1 cellular context compared by ENCODE assay signal in genomic region chr17:36482611-36483504, GRCh38.
TF ChIP-seq lines count a peak whose summit lies in the region.

No MANE protein-coding gene starts in this region.

TF ChIP-seq in HEK293, 187 proteins besides CTCF, POLR2A, EP300 and RAD21 (continued from another document):
- TF ChIP-seq ZNF341 (tag by site-specific recombination; IDR thresholded peaks at IDR 0.05; ENCODE audit: low read depth): peak; percentile 72; the same call in 1 of the 2 replicates
- 0 out of 2 replicates have a peak, but pooled peaks have one; percentile 47 for TF ChIP-seq ZSCAN16 (tag by site-specific recombination; IDR thresholded peaks at IDR 0.05)
- TF ChIP-seq ZNF132 (tag by site-specific recombination; IDR thresholded peaks at IDR 0.05; ENCODE audit: borderline replicate concordance): no peak
- TF ChIP-seq ZBTB17 (tag by site-specific recombination; IDR thresholded peaks at IDR 0.05): peak; percentile 25; the same call in 1 of the 2 replicates
- TF ChIP-seq ZNF202 (tag by site-specific recombination; IDR thresholded peaks at IDR 0.05; ENCODE audit: borderline replicate concordance): no peak
- no peak for TF ChIP-seq ZNF555 (tag by site-specific recombination; conservative IDR thresholded peaks at IDR 0.05)
- no peak for TF ChIP-seq ZNF16 (tag by site-specific recombination; IDR thresholded peaks at IDR 0.05; ENCODE audit: low read depth)
- TF ChIP-seq KLF17 (tag by site-specific recombination; IDR thresholded peaks at IDR 0.05): no peak
- TF ChIP-seq ZNF426 (tag by site-specific recombination; IDR thresholded peaks at IDR 0.05): no peak
- no peak for TF ChIP-seq ZSCAN5A (tag by site-specific recombination; IDR thresholded peaks at IDR 0.05)
- TF ChIP-seq ZSCAN18 (tag by site-specific recombination; IDR thresholded peaks at IDR 0.05): no peak
- TF ChIP-seq ZNF660 (tag by site-specific recombination; IDR thresholded peaks at IDR 0.05): peak; percentile 51; the same call in 1 of the 2 replicates
- no peak for TF ChIP-seq ZNF585B (tag by site-specific recombination; IDR thresholded peaks at IDR 0.05)
- 0 out of 2 replicates have a peak, but pooled peaks have one; percentile 37 for TF ChIP-seq ZNF121 (tag by site-specific recombination; IDR thresholded peaks at IDR 0.05)
- TF ChIP-seq ZNF580 (tag by site-specific recombination; IDR thresholded peaks at IDR 0.05): peak; percentile 58; the same call in 1 of the 2 replicates
- 0 out of 2 replicates have a peak, but pooled peaks have one; percentile 38 for TF ChIP-seq IKZF3 (tag by site-specific recombination; IDR thresholded peaks at IDR 0.05)
- no peak for TF ChIP-seq KLF9 (tag by site-specific recombination; IDR thresholded peaks at IDR 0.05; ENCODE audit: low read depth)
- no peak for TF ChIP-seq SCRT1 (tag by site-specific recombination; IDR thresholded peaks at IDR 0.05; ENCODE audit: borderline replicate concordance)
- no peak for TF ChIP-seq BCL6B (tag by site-specific recombination; IDR thresholded peaks at IDR 0.05)
- TF ChIP-seq ZNF621 (tag by site-specific recombination; IDR thresholded peaks at IDR 0.05): no peak
- TF ChIP-seq ZNF292 (tag by site-specific recombination; IDR thresholded peaks at IDR 0.05; ENCODE audit: borderline replicate concordance, low read depth): no peak
- TF ChIP-seq ZNF148 (tag by site-specific recombination; IDR thresholded peaks at IDR 0.05; ENCODE audit: borderline replicate concordance): no peak
- TF ChIP-seq ZNF670 (tag by site-specific recombination; IDR thresholded peaks at IDR 0.05; ENCODE audit: low read depth): no peak
- TF ChIP-seq SP7 (tag by site-specific recombination; IDR thresholded peaks at IDR 0.05): 0 out of 2 replicates have a peak, but pooled peaks have one; percentile 23
- peak; percentile 27; the same call in 1 of the 2 replicates for TF ChIP-seq BCL11B (tag by site-specific recombination; IDR thresholded peaks at IDR 0.05; ENCODE audit: low read depth)
- no peak for TF ChIP-seq ZNF776 (tag by site-specific recombination; IDR thresholded peaks at IDR 0.05; ENCODE audit: borderline replicate concordance)
- peak; percentile 95 for TF ChIP-seq ZBTB8A (tag by site-specific recombination; IDR thresholded peaks at IDR 0.05)
- TF ChIP-seq ZNF449 (tag by site-specific recombination; IDR thresholded peaks at IDR 0.05): peak; percentile 53; the same call in 1 of the 2 replicates
- no peak for TF ChIP-seq ZBTB20 (tag by site-specific recombination; IDR thresholded peaks at IDR 0.05)
- TF ChIP-seq RBAK (tag by site-specific recombination; IDR thresholded peaks at IDR 0.05): no peak
- no peak for TF ChIP-seq ZNF223 (tag by site-specific recombination; IDR thresholded peaks at IDR 0.05)
- no peak for TF ChIP-seq ZNF23 (tag by site-specific recombination; IDR thresholded peaks at IDR 0.05; ENCODE audit: borderline replicate concordance)
- TF ChIP-seq ZNF324 (tag by site-specific recombination; IDR thresholded peaks at IDR 0.05): no peak
- TF ChIP-seq ZNF10 (tag by site-specific recombination; IDR thresholded peaks at IDR 0.05): 0 out of 2 replicates have a peak, but pooled peaks have one; percentile 42
- no peak for TF ChIP-seq ELK4 (IDR thresholded peaks at IDR 0.05; ENCODE audit: borderline replicate concordance, low read depth, low read length)
- no peak for TF ChIP-seq ZNF600 (tag by site-specific recombination; IDR thresholded peaks at IDR 0.05)
- no peak for TF ChIP-seq ZNF138 (tag by site-specific recombination; IDR thresholded peaks at IDR 0.05; ENCODE audit: borderline replicate concordance)
- TF ChIP-seq SCRT2 (tag by site-specific recombination; IDR thresholded peaks at IDR 0.05): no peak
- no peak for TF ChIP-seq ZNF211 (tag by site-specific recombination; IDR thresholded peaks at IDR 0.05; ENCODE audit: low read depth)
- TF ChIP-seq ZNF629 (tag by site-specific recombination; IDR thresholded peaks at IDR 0.05): no peak
- TF ChIP-seq ZNF157 (tag by site-specific recombination; IDR thresholded peaks at IDR 0.05): no peak
- no peak for TF ChIP-seq ZNF311 (tag by site-specific recombination; IDR thresholded peaks at IDR 0.05; ENCODE audit: borderline replicate concordance)
- no peak for TF ChIP-seq HOXD13 (CRISPR knock-in tag; IDR thresholded peaks at IDR 0.05; ENCODE audit: borderline replicate concordance)
- TF ChIP-seq ZNF335 (tag by site-specific recombination; conservative IDR thresholded peaks at IDR 0.05): peak; percentile 11; the same call in 1 of the 2 replicates
- TF ChIP-seq EGR2 (tag by site-specific recombination; IDR thresholded peaks at IDR 0.05; ENCODE audit: low read depth): 0 out of 2 replicates have a peak, but pooled peaks have one; percentile 27
- TF ChIP-seq ZNF664 (tag by site-specific recombination; IDR thresholded peaks at IDR 0.05): no peak
- no peak for TF ChIP-seq SP3 (tag by site-specific recombination; IDR thresholded peaks at IDR 0.05)
- peak; percentile 45; the same call in 1 of the 2 replicates for TF ChIP-seq KLF16 (tag by site-specific recombination; IDR thresholded peaks at IDR 0.05)
- peak; percentile 64; the same call in 1 of the 2 replicates for TF ChIP-seq ZNF777 (tag by site-specific recombination; IDR thresholded peaks at IDR 0.05; ENCODE audit: borderline replicate concordance)
- TF ChIP-seq ZNF155 (tag by site-specific recombination; IDR thresholded peaks at IDR 0.05): no peak
- TF ChIP-seq ZNF785 (tag by site-specific recombination; IDR thresholded peaks at IDR 0.05): 0 out of 2 replicates have a peak, but pooled peaks have one; percentile 24
